20 cellular contexts compared by ENCODE assay signal in the genomic region with DNA sequence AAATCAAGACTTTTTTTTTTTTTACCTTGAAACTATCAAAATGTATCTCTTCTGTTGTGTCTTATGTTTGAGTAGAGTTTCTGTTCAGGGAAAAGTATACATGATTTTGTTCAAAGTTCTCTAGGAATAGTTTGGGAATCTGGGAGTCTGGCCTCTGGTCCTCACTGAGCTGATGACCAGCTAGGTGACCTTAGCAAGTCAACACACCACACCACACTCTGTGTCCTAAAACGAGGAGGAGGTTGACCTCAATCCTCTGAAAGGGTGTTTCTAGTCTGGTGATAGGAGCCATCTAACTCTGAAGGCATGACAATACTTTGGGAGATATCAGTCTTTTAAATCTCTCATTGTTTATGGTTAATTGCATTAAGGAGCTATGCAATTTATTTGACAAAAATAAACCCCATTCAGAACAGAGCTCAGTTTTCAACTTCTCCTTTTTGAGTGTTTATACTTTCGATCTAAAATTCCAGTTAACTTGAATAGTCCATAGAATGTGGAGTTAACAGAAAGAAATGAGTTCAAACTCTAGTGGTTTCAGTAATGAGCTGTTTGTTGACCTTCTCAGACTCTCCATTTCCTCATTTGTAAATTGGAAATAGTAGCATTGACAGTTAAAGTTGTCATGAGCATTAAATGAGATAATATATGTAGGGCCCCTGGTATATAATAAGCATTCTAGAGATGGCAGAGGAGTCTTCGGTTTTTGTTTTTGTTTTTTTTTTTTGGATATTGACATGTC.
DNase-seq lines count a peak whose midpoint lies in the region; ATAC-seq, FAIRE-seq and TF ChIP-seq lines count a peak whose summit lies in the region.
"Had no signal": no experiment of that assay in that cellular context is flagged by ENCODE, and none has a peak within 500 bp of the region (broad histone marks: within the 10 kb centered on the region; RNA-seq: fewer than 3 reads in every experiment).

No MANE protein-coding gene starts in this region.

- no peaks in the 10 kb centered on the region for H3K27me3 Mint-ChIP-seq in stimulated activated memory B cell treated with anti-CD40 and anti-IgM and Interleukin-4, amounts not matched to agents 10 μg/mL and 1 μg/mL and 100 μg/mL, for 72 hours

- H3K9me3 ChIP-seq in IMR-90 (ENCODE audit: control insufficient read depth, insufficient read depth, low read length) (peaks cover 12% of the 10 kb centered on the region), gastroesophageal sphincter (no peaks in the 10 kb centered on the region)
- H3K9me3 ChIP-seq: A549, BE2C, HAP-1 had no signal

- no peak overlapping the region for H3K56ac ChIP-seq in IMR-90 (ENCODE audit: extremely low read depth, insufficient read depth, low read length)

- POLR2A ChIA-PET in IMR-90 (lab: Charles Lee; ENCODE audit: unreplicated experiment): no interaction called here

- H4K91ac ChIP-seq in IMR-90 (ENCODE audit: insufficient read depth, low read depth, low read length): no peak overlapping the region

- TF ChIP-seq EP300 in gastroesophageal sphincter (IDR thresholded peaks at IDR 0.05): no peak

- ATAC-seq in IMR-90 (ENCODE audit: low read depth) (no peak), gastroesophageal sphincter (no peak)
- peak; percentile 74 for ATAC-seq in stimulated activated memory B cell treated with anti-CD40 and anti-IgM and Interleukin-4, amounts not matched to agents 10 μg/mL and 1 μg/mL and 100 μg/mL, for 72 hours
- ATAC-seq: A549; CD8-positive, alpha-beta T cell had no signal

- H4K20me1 ChIP-seq in IMR-90 (ENCODE audit: insufficient read depth, low read length): no peaks in the 10 kb centered on the region

- no peak overlapping the region for H3K14ac ChIP-seq in IMR-90 (replicated peaks; ENCODE audit: low read depth, low read length)

- no peak overlapping the region for H4K5ac ChIP-seq in IMR-90 (ENCODE audit: low read depth, low read length)

- H3K9me1 ChIP-seq in IMR-90 (ENCODE audit: insufficient read depth, low read length): no peaks in the 10 kb centered on the region

- H3K4me1 ChIP-seq in IMR-90 (ENCODE audit: control insufficient read depth, insufficient read depth, low read length) (no peaks in the 10 kb centered on the region), gastroesophageal sphincter (no peaks in the 10 kb centered on the region)
- H3K4me1 ChIP-seq: A549, BE2C, HAP-1 had no signal

- no peak overlapping the region for H2BK15ac ChIP-seq in IMR-90 (ENCODE audit: low read depth, low read length)

- peaks cover 5% of the 10 kb centered on the region for H3K9me3 Mint-ChIP-seq in stimulated activated memory B cell treated with anti-CD40 and anti-IgM and Interleukin-4, amounts not matched to agents 10 μg/mL and 1 μg/mL and 100 μg/mL, for 72 hours
- H3K9me3 Mint-ChIP-seq: CD8-positive, alpha-beta T cell had no signal

- TF ChIP-seq CTCF in 22Rv1 (IDR thresholded peaks at IDR 0.05) (no peak), IMR-90 (conservative IDR thresholded peaks at IDR 0.05; ENCODE audit: low read depth, low read length) (no peak), VCaP (conservative IDR thresholded peaks at IDR 0.05) (no peak), gastroesophageal sphincter (IDR thresholded peaks at IDR 0.05) (no peak)

- peaks cover 8% of the 10 kb centered on the region for H3K36me3 Mint-ChIP-seq in stimulated activated memory B cell treated with anti-CD40 and anti-IgM and Interleukin-4, amounts not matched to agents 10 μg/mL and 1 μg/mL and 100 μg/mL, for 72 hours
- H3K36me3 Mint-ChIP-seq: CD14-positive monocyte; CD8-positive, alpha-beta T cell had no signal

- H2AK5ac ChIP-seq in IMR-90 (ENCODE audit: low read depth, low read length): no peak overlapping the region

- FAIRE-seq in GM19239 (lab: Jason Lieb, UNC): no peak
- FAIRE-seq: A549, D721Med, G401.6, GM12892, H1 had no signal

- intact Hi-C loops in IMR-90 (cut with micrococcal nuclease): no loop called here

- H3K9ac ChIP-seq in IMR-90 (ENCODE audit: low read depth, low read length): no peak overlapping the region

- H3K36me3 ChIP-seq in IMR-90 (ENCODE audit: control insufficient read depth, insufficient read depth, low read length) (no peaks in the 10 kb centered on the region), gastroesophageal sphincter (no peaks in the 10 kb centered on the region)
- H3K36me3 ChIP-seq: BE2C, HAP-1 had no signal

- H3K23ac ChIP-seq in IMR-90 (ENCODE audit: low read depth, low read length): no peak overlapping the region

- in situ Hi-C loops in IMR-90 (cut with MboI; ENCODE audit: low sequenced_read_pairs): no loop called here

- no peak for DNase-seq in IMR-90
- DNase-seq in NCI-H2227 treated with DMSO at 0.1 percent for 48 hours (lab: John Stamatoyannopoulos, UW): no peak
- no peak for DNase-seq in GM19239 (ENCODE audit: insufficient read length, low spot score)
- DNase-seq: BE2C; CD8-positive, alpha-beta T cell; COR-L47; DMS153; DMS79 treated with DMSO at 0.1 percent for 48 hours; EL had no signal

- H3K18ac ChIP-seq in IMR-90 (ENCODE audit: low read depth, low read length): no peak overlapping the region

- H3K27me3 ChIP-seq in IMR-90 (ENCODE audit: control insufficient read depth, insufficient read depth, low read length): no peaks in the 10 kb centered on the region
- no peaks in the 10 kb centered on the region for H3K27me3 ChIP-seq in gastroesophageal sphincter
- H3K27me3 ChIP-seq: BE2C had no signal

- H3K4me2 ChIP-seq in IMR-90 (ENCODE audit: low read depth, low read length): no peak overlapping the region
- H3K4me2 ChIP-seq: A549 had no signal

- no peak overlapping the region for H3K4me3 ChIP-seq in IMR-90 (ENCODE audit: insufficient read depth, low read depth, low read length)
- H3K4me3 ChIP-seq in gastroesophageal sphincter: no peak overlapping the region
- H3K4me3 ChIP-seq: A549, HAP-1 had no signal

- dilution Hi-C loops in IMR-90 (cut with HindIII; ENCODE audit: low sequenced_read_pairs, unreplicated experiment): no loop called here

- H3K79me1 ChIP-seq in IMR-90 (ENCODE audit: low read depth in 1 of 2, low read length in 2 of 2): no peaks in the 10 kb centered on the region

- TF ChIP-seq RAD21 in IMR-90 (IDR thresholded peaks at IDR 0.05; ENCODE audit: low read length): no peak

- no peak overlapping the region for H4K8ac ChIP-seq in IMR-90 (ENCODE audit: low read depth in 2 of 2, low read length in 2 of 2)

- no peak overlapping the region for H2BK120ac ChIP-seq in IMR-90 (ENCODE audit: low read depth, low read length)

- H3K27ac ChIP-seq in 22Rv1 (peak overlapping the region; percentile 61), IMR-90 (ENCODE audit: insufficient read depth, low read length) (no peak overlapping the region), VCaP (peak overlapping the region; percentile 94), gastroesophageal sphincter (no peak overlapping the region)
- H3K27ac ChIP-seq: A549 had no signal

- BruUV-seq in IMR-90 (replicated peaks; lab: Mats Ljungman, UMichigan): no TSS peak

- peak overlapping the region; percentile 82 for H3K27ac Mint-ChIP-seq in stimulated activated memory B cell treated with anti-CD40 and anti-IgM and Interleukin-4, amounts not matched to agents 10 μg/mL and 1 μg/mL and 100 μg/mL, for 72 hours
- H3K27ac Mint-ChIP-seq: CD14-positive monocyte; CD8-positive, alpha-beta T cell had no signal

- H3K4ac ChIP-seq in IMR-90 (ENCODE audit: low read depth, low read length): no peak overlapping the region

- TF ChIP-seq POLR2A in IMR-90 (IDR thresholded peaks at IDR 0.05; ENCODE audit: low read depth, low read length) (no peak), gastroesophageal sphincter (IDR thresholded peaks at IDR 0.05) (no peak)

- no peak overlapping the region for H3K4me3 Mint-ChIP-seq in stimulated activated memory B cell treated with anti-CD40 and anti-IgM and Interleukin-4, amounts not matched to agents 10 μg/mL and 1 μg/mL and 100 μg/mL, for 72 hours
- H3K4me3 Mint-ChIP-seq: CD14-positive monocyte; CD8-positive, alpha-beta T cell had no signal

- WGBS in IMR-90 (ENCODE audit: extremely low coverage in 2 of 2, insufficient read length in 1 of 2), 2 experiments: no CpG with 5 or more reads among the region's 3 CpGs
- 67 to 72% methylated on average over 3 of the region's 3 CpGs for WGBS in gastroesophageal sphincter (ENCODE audit: low coverage in 1 of 2), 2 donors

- no peak overlapping the region for H2AFZ ChIP-seq in IMR-90 (replicated peaks; ENCODE audit: low read length, poor library complexity)

- peaks cover 17% of the 10 kb centered on the region for H3K4me1 Mint-ChIP-seq in stimulated activated memory B cell treated with anti-CD40 and anti-IgM and Interleukin-4, amounts not matched to agents 10 μg/mL and 1 μg/mL and 100 μg/mL, for 72 hours
- H3K4me1 Mint-ChIP-seq: CD14-positive monocyte had no signal

- CTCF ChIA-PET in IMR-90 (lab: Yijun Ruan, JAX): interaction anchor here (0.6 kb wide), 1 partner anchor 9 kb away, joined by 3 read pairs; no protein-coding TSS in a partner anchor

- peak overlapping the region; percentile 72 for H2AK9ac ChIP-seq in IMR-90 (replicated peaks; ENCODE audit: low read depth, low read length, poor library complexity)

- H2BK20ac ChIP-seq in IMR-90 (ENCODE audit: low read depth, low read length): no peak overlapping the region

- H2BK5ac ChIP-seq in IMR-90 (ENCODE audit: low read depth, low read length, poor library complexity, severe bottlenecking): no peak overlapping the region

TF ChIP-seq in IMR-90, 13 proteins besides CTCF, POLR2A, EP300 and RAD21:
- TF ChIP-seq RCOR1 (IDR thresholded peaks at IDR 0.05; ENCODE audit: insufficient replicate concordance, low read length) (no peak), MAFK (IDR thresholded peaks at IDR 0.05; ENCODE audit: low read depth, low read length) (no peak)
- TF ChIP-seq, protein P1, sequence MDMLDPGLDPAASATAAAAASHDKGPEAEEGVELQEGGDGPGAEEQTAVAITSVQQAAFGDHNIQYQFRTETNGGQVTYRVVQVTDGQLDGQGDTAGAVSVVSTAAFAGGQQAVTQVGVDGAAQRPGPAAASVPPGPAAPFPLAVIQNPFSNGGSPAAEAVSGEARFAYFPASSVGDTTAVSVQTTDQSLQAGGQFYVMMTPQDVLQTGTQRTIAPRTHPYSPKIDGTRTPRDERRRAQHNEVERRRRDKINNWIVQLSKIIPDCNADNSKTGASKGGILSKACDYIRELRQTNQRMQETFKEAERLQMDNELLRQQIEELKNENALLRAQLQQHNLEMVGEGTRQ (IDR thresholded peaks at IDR 0.05; ENCODE audit: low read depth, low read length): no peak

Comparison
In these comparisons a context has a peak if more than half of its experiments do, and no peak if none do; other contexts are left out.
1. H3K27ac ChIP-seq: peak in 22Rv1 (single experiment) and VCaP (single experiment); none in IMR-90 (single experiment) and gastroesophageal sphincter (0 of 4).